In the genomic region with DNA sequence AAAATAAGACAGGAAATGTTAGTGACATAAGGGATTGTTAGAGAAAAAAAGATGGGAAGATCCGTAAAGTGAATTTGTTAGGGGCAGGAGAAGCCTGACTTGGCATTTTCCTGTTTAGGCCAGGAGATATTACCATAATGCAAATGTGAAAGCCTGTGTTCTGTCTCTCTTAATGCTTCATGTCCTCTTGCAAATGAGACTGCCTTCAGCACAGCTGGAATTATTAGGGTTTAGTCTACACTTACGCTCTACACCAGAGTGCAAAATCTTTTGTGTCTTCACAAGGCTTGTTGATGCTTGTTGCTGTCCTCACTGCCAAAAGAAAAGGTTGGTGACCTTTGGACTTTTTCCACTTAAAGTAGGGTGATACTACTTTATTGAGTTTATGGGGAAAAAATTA, we compare ENCODE assay signal across 15 cellular contexts.
"Had no signal": no experiment of that assay in that cellular context is flagged by ENCODE, and none has a peak within 500 bp of the region (broad histone marks: within the 10 kb centered on the region; RNA-seq: fewer than 3 reads in every experiment).

No MANE protein-coding gene starts in this region.

- H3K4me1 ChIP-seq: parathyroid adenoma had no signal

- H3K27ac Mint-ChIP-seq: dendritic cell treated with granulocyte-macrophage colony-stimulating factor and Interleukin-4, amounts not matched to agents 40 ng/mL and 50 ng/mL, for 4 days had no signal

- H3K27me3 Mint-ChIP-seq: dendritic cell treated with granulocyte-macrophage colony-stimulating factor and Interleukin-4, amounts not matched to agents 40 ng/mL and 50 ng/mL, for 4 days had no signal

- H3K9me3 ChIP-seq: sigmoid colon, spleen, tibial artery had no signal

- H3K4me3 ChIP-seq: lung, sigmoid colon, spleen, tibial artery had no signal

- H3K27ac ChIP-seq: epithelial cell of prostate, parathyroid adenoma, sigmoid colon, spleen, tibial artery had no signal

- DNase-seq: activated CD4-positive, alpha-beta T cell treated with anti-CD3 and anti-CD28 coated beads, Interleukin-2, amount 50 U/mL, for 48 hours; activated gamma-delta T cell; aorta; effector memory CD4-positive, alpha-beta T cell; foreskin melanocyte; head of caudate nucleus; midbrain; sigmoid colon; spleen; T-helper 2 cell; tibial artery had no signal

- H3K4me3 Mint-ChIP-seq: dendritic cell treated with granulocyte-macrophage colony-stimulating factor and Interleukin-4, amounts not matched to agents 40 ng/mL and 50 ng/mL, for 4 days had no signal

- H3K9me3 Mint-ChIP-seq: dendritic cell treated with granulocyte-macrophage colony-stimulating factor and Interleukin-4, amounts not matched to agents 40 ng/mL and 50 ng/mL, for 4 days had no signal

- H3K27me3 ChIP-seq: sigmoid colon, spleen, tibial artery had no signal
